Comparison of ENCODE assay signal across 8 cellular contexts in genomic region chr20:34834459-34834893, GRCh38. TPM values are rescaled to one million over a fixed set of nuclear protein-coding genes. Genes with fewer than 3 reads are reported as not detected.
DNase-seq lines count a peak whose midpoint lies in the region; ATAC-seq and TF ChIP-seq lines count a peak whose summit lies in the region.

No MANE protein-coding gene starts in this region.

- peaks cover 10% of the 10 kb centered on the region for H3K27me3 Mint-ChIP-seq in activated CD4-positive, alpha-beta memory T cell treated with anti-CD3 and anti-CD28 coated beads for 36 hours
- H3K27me3 Mint-ChIP-seq in activated CD4-positive, alpha-beta memory T cell treated with anti-CD3 and anti-CD28 coated beads, Interleukin-2, amount 10 ng/mL, durations not matched to agents 7 days and 5 days, result peaks cover 31% of the 10 kb centered on the region
- H3K27me3 Mint-ChIP-seq in T-helper 17 cell, result peaks cover 29% of the 10 kb centered on the region

- no peaks in the 10 kb centered on the region for H3K9me3 ChIP-seq in T-helper 17 cell (ENCODE audit: control insufficient read depth, low read length, poor library complexity, severe bottlenecking)
- no peaks in the 10 kb centered on the region for H3K9me3 ChIP-seq in left ventricle myocardium inferior (replicated peaks)

- no peaks in the 10 kb centered on the region for H3K36me3 Mint-ChIP-seq in activated CD4-positive, alpha-beta memory T cell treated with anti-CD3 and anti-CD28 coated beads for 36 hours
- no peaks in the 10 kb centered on the region for H3K36me3 Mint-ChIP-seq in activated CD4-positive, alpha-beta memory T cell treated with anti-CD3 and anti-CD28 coated beads, Interleukin-2, amount 10 ng/mL, durations not matched to agents 7 days and 5 days (ENCODE audit: low read depth)
- H3K36me3 Mint-ChIP-seq in T-helper 17 cell (ENCODE audit: low read depth), result no peaks in the 10 kb centered on the region

- no peaks in the 10 kb centered on the region for H3K4me1 ChIP-seq in left ventricle myocardium inferior

- POLR2A ChIA-PET in activated CD4-positive, alpha-beta memory T cell treated with anti-CD3 and anti-CD28 coated beads for 36 hours (lab: Charles Lee), result no interaction called here
- POLR2A ChIA-PET in activated CD4-positive, alpha-beta memory T cell treated with anti-CD3 and anti-CD28 coated beads, Interleukin-2, amount 10 ng/mL, durations not matched to agents 7 days and 5 days (lab: Charles Lee), result no interaction called here

- TF ChIP-seq CTCF in left ventricle myocardium inferior (IDR thresholded peaks at IDR 0.05; ENCODE audit: borderline replicate concordance), result peak; percentile 55

- DNase-seq in activated CD4-positive, alpha-beta memory T cell treated with anti-CD3 and anti-CD28 coated beads for 36 hours, result no peak
- no peak for DNase-seq in activated CD4-positive, alpha-beta memory T cell treated with anti-CD3 and anti-CD28 coated beads, Interleukin-2, amount 10 ng/mL, durations not matched to agents 7 days and 5 days
- DNase-seq in NCI-H1105 treated with DMSO at 0.1 percent for 48 hours (lab: John Stamatoyannopoulos, UW), result peak; percentile 57
- no peak for DNase-seq in T-helper 17 cell
- DNase-seq in left ventricle myocardium inferior, result no peak
- peak; percentile 85 for DNase-seq in superior temporal gyrus (ENCODE audit: extremely low spot score)

- H3K27me3 ChIP-seq in left ventricle myocardium inferior (ENCODE audit: low read depth), result no peaks in the 10 kb centered on the region

- TF ChIP-seq POLR2A in GM18505 (IDR thresholded peaks at IDR 0.05; ENCODE audit: borderline replicate concordance, extremely low read depth, insufficient read depth, insufficient read length), result no peak

- no peak overlapping the region for H3K4me3 Mint-ChIP-seq in activated CD4-positive, alpha-beta memory T cell treated with anti-CD3 and anti-CD28 coated beads for 36 hours
- no peak overlapping the region for H3K4me3 Mint-ChIP-seq in activated CD4-positive, alpha-beta memory T cell treated with anti-CD3 and anti-CD28 coated beads, Interleukin-2, amount 10 ng/mL, durations not matched to agents 7 days and 5 days
- no peak overlapping the region for H3K4me3 Mint-ChIP-seq in T-helper 17 cell

- intact Hi-C loops in activated CD4-positive, alpha-beta memory T cell treated with anti-CD3 and anti-CD28 coated beads for 36 hours (cut with micrococcal nuclease), result loop anchor here (1.0 to 10.0 kb wide), 4 partner anchors 40 to 430 kb away; no protein-coding TSS in a partner anchor
- intact Hi-C loops in left ventricle myocardium inferior (cut with micrococcal nuclease), result no loop called here

- H3K4me3 ChIP-seq in left ventricle myocardium inferior, result no peak overlapping the region

- H3K36me3 ChIP-seq in left ventricle myocardium inferior, result no peaks in the 10 kb centered on the region

- peak; percentile 50 for ATAC-seq in T-helper 17 cell
- ATAC-seq in GM19455 (IDR thresholded peaks at IDR 0.05; ENCODE audit: unreplicated experiment), result no peak
- no peak for ATAC-seq in GM18505 (IDR thresholded peaks at IDR 0.05; ENCODE audit: unreplicated experiment)

- H3K4me1 Mint-ChIP-seq in activated CD4-positive, alpha-beta memory T cell treated with anti-CD3 and anti-CD28 coated beads for 36 hours (ENCODE audit: low read depth), result no peaks in the 10 kb centered on the region
- H3K4me1 Mint-ChIP-seq in activated CD4-positive, alpha-beta memory T cell treated with anti-CD3 and anti-CD28 coated beads, Interleukin-2, amount 10 ng/mL, durations not matched to agents 7 days and 5 days, result peaks cover 2% of the 10 kb centered on the region
- peaks cover 4% of the 10 kb centered on the region for H3K4me1 Mint-ChIP-seq in T-helper 17 cell

- H3K27ac ChIP-seq in left ventricle myocardium inferior (replicated peaks), result no peak overlapping the region

- CTCF ChIA-PET in activated CD4-positive, alpha-beta memory T cell treated with anti-CD3 and anti-CD28 coated beads for 36 hours (lab: Charles Lee), result interaction anchor here (0.7 to 1.7 kb wide), 6 partner anchors 8 to 502 kb away, joined by 3 to 4 read pairs (median 3); partner anchors contain the start of genes GSS and MYH7B
- CTCF ChIA-PET in activated CD4-positive, alpha-beta memory T cell treated with anti-CD3 and anti-CD28 coated beads, Interleukin-2, amount 10 ng/mL, durations not matched to agents 7 days and 5 days (lab: Charles Lee), result interaction anchor here (0.7 to 1.4 kb wide), 4 partner anchors 34 to 374 kb away, joined by 4 to 6 read pairs (median 6); no protein-coding TSS in a partner anchor

- no peaks in the 10 kb centered on the region for H3K9me3 Mint-ChIP-seq in activated CD4-positive, alpha-beta memory T cell treated with anti-CD3 and anti-CD28 coated beads for 36 hours
- H3K9me3 Mint-ChIP-seq in activated CD4-positive, alpha-beta memory T cell treated with anti-CD3 and anti-CD28 coated beads, Interleukin-2, amount 10 ng/mL, durations not matched to agents 7 days and 5 days, result no peaks in the 10 kb centered on the region

- peak overlapping the region; percentile 42 for H3K27ac Mint-ChIP-seq in activated CD4-positive, alpha-beta memory T cell treated with anti-CD3 and anti-CD28 coated beads for 36 hours
- H3K27ac Mint-ChIP-seq in activated CD4-positive, alpha-beta memory T cell treated with anti-CD3 and anti-CD28 coated beads, Interleukin-2, amount 10 ng/mL, durations not matched to agents 7 days and 5 days, result no peak overlapping the region
- no peak overlapping the region for H3K27ac Mint-ChIP-seq in T-helper 17 cell

RNA-seq across cellular contexts. Expression of gene NCOA6, which starts 9.0 kb away (rescaled TPM):
- 10 to 100 TPM; 19.6 to 20.7 TPM for total RNA-seq in activated CD4-positive, alpha-beta memory T cell treated with anti-CD3 and anti-CD28 coated beads for 36 hours
- total RNA-seq in activated CD4-positive, alpha-beta memory T cell treated with anti-CD3 and anti-CD28 coated beads, Interleukin-2, amount 10 ng/mL, durations not matched to agents 7 days and 5 days, result 10 to 100 TPM; 28.9 to 29.8 TPM
- total RNA-seq in T-helper 17 cell (10 to 100 TPM; 26.3 to 30.7 TPM), left ventricle myocardium inferior (14.0 TPM)

RNA-seq across cellular contexts. Expression of gene GGT7, which starts 38.2 kb away (rescaled TPM):
- total RNA-seq in activated CD4-positive, alpha-beta memory T cell treated with anti-CD3 and anti-CD28 coated beads for 36 hours, result 10 to 100 TPM; 12.3 to 14.2 TPM
- total RNA-seq in activated CD4-positive, alpha-beta memory T cell treated with anti-CD3 and anti-CD28 coated beads, Interleukin-2, amount 10 ng/mL, durations not matched to agents 7 days and 5 days, result 1 to 10 TPM; 5.7 to 5.9 TPM
- total RNA-seq in T-helper 17 cell (10 to 100 TPM; 15.0 to 20.2 TPM), left ventricle myocardium inferior (21.6 TPM)

RNA-seq across cellular contexts. Expression of gene ACSS2, which starts 41.9 kb away (rescaled TPM):
- total RNA-seq in activated CD4-positive, alpha-beta memory T cell treated with anti-CD3 and anti-CD28 coated beads for 36 hours, result 10 to 100 TPM; 45.6 to 47.7 TPM
- total RNA-seq in activated CD4-positive, alpha-beta memory T cell treated with anti-CD3 and anti-CD28 coated beads, Interleukin-2, amount 10 ng/mL, durations not matched to agents 7 days and 5 days, result 10 to 100 TPM; 43.5 to 47.5 TPM
- total RNA-seq in T-helper 17 cell (10 to 100 TPM; 15.0 to 15.6 TPM), left ventricle myocardium inferior (101 TPM)

Comparison
In these comparisons a context has a peak if more than half of its experiments do, and no peak if none do; other contexts are left out.
1. DNase-seq: peak in NCI-H1105 treated with DMSO at 0.1 percent for 48 hours (single experiment) and superior temporal gyrus (single experiment); none in activated CD4-positive, alpha-beta memory T cell treated with anti-CD3 and anti-CD28 coated beads for 36 hours (single experiment), activated CD4-positive, alpha-beta memory T cell treated with anti-CD3 and anti-CD28 coated beads, Interleukin-2, amount 10 ng/mL, durations not matched to agents 7 days and 5 days (single experiment), T-helper 17 cell (0 of 3) and left ventricle myocardium inferior (single experiment).